22 cellular contexts compared by ENCODE assay signal in the genomic region with DNA sequence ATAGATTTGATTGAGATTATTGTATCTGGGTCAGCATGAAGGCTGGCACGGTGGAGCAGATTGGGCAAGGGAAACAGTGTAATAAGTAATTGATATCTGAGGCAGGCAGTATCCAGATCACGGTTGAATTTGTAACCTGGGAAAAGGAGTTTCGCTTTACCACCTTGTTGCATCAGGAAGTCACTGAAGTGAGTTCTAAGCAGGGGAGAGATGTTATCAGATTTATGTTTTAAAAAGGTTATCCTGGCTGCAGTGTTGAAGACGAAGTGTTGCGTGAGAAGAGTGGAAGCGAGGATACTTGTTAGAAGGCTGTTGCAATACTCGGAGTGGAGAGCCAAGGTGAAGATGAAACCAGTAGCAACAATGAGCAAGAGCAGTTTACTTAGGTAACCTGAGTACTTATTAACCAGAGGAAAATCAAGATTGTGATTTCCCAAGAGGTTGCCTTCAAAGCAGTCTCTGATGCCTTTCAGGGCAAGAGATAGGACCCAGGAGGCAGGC.
DNase-seq lines count a peak whose midpoint lies in the region; ATAC-seq, FAIRE-seq and TF ChIP-seq lines count a peak whose summit lies in the region.
"Had no signal": no experiment of that assay in that cellular context is flagged by ENCODE, and none has a peak within 500 bp of the region (broad histone marks: within the 10 kb centered on the region; RNA-seq: fewer than 3 reads in every experiment).

No MANE protein-coding gene starts in this region.

- peak overlapping the region; percentile 54; the same call in 1 of the 2 replicates for H2AFZ ChIP-seq in GM23338
- H2AFZ ChIP-seq in PC-3 (ENCODE audit: low read length): no peak overlapping the region

- intact Hi-C loops in PC-3 (cut with micrococcal nuclease): no loop called here
- intact Hi-C loops in kidney (cut with DNase I): no loop called here
- intact Hi-C loops in pancreas (cut with DNase I): no loop called here
- intact Hi-C loops in gastrocnemius medialis (cut with DNase I; ENCODE audit: low total_unique reads): no loop called here

- no peaks in the 10 kb centered on the region for H3K36me3 Mint-ChIP-seq in GM23338 (ENCODE audit: low read depth)
- H3K36me3 Mint-ChIP-seq: CD4-positive, alpha-beta memory T cell; stimulated activated effector memory CD8-positive, alpha-beta T cell treated with anti-CD3 and anti-CD28 coated beads, Interleukin-12 subunit alpha, Interleukin-12 subunit beta, amount 100 ng/mL, for 72 hours had no signal

- in situ Hi-C loops in gastrocnemius medialis (cut with MboI; ENCODE audit: low sequenced_read_pairs in 4 of 4): no loop called here

- 40 to 41% methylated on average over 7 of the region's 7 CpGs for WGBS in pancreas, 2 donors

- H3K27ac Mint-ChIP-seq in GM23338: peak overlapping the region; percentile 14; the same call in 1 of the 2 replicates
- H3K27ac Mint-ChIP-seq: activated naive CD4-positive, alpha-beta T cell treated with anti-CD3 and anti-CD28 coated beads for 36 hours; CD4-positive, alpha-beta memory T cell; stimulated activated effector memory CD8-positive, alpha-beta T cell treated with anti-CD3 and anti-CD28 coated beads, Interleukin-12 subunit alpha, Interleukin-12 subunit beta, amount 100 ng/mL, for 72 hours had no signal

- H3K4me1 Mint-ChIP-seq in GM23338: no peaks in the 10 kb centered on the region
- H3K4me1 Mint-ChIP-seq: stimulated activated effector memory CD8-positive, alpha-beta T cell treated with anti-CD3 and anti-CD28 coated beads, Interleukin-12 subunit alpha, Interleukin-12 subunit beta, amount 100 ng/mL, for 72 hours had no signal

- FAIRE-seq in kidney (lab: Jason Lieb, UNC) (no peak), pancreas (lab: Jason Lieb, UNC) (no peak)

- H3K36me3 ChIP-seq in GM23338 (ENCODE audit: insufficient read depth) (no peaks in the 10 kb centered on the region), PC-3 (ENCODE audit: low read depth, low read length) (no peaks in the 10 kb centered on the region), kidney (ENCODE audit: control insufficient read depth in 1 of 2, insufficient read depth in 2 of 2, low read length in 2 of 2) (no peaks in the 10 kb centered on the region), pancreas (no peaks in the 10 kb centered on the region), MG63 (no peaks in the 10 kb centered on the region), gastrocnemius medialis (no peaks in the 10 kb centered on the region)
- H3K36me3 ChIP-seq: neutrophil had no signal

- POLR2A ChIA-PET in PC-3 (lab: Charles Lee; ENCODE audit: unreplicated experiment): no interaction called here

- H3K9ac ChIP-seq in PC-3 (ENCODE audit: low read length) (no peak overlapping the region), kidney (ENCODE audit: low read length in 2 of 2) (no peak overlapping the region)

- BruUV-seq in PC-3 (replicated peaks; lab: Mats Ljungman, UMichigan): no TSS peak

- H3K79me2 ChIP-seq in GM23338 (replicated peaks; ENCODE audit: insufficient read depth) (no peaks in the 10 kb centered on the region), PC-3 (ENCODE audit: low read length) (no peaks in the 10 kb centered on the region)

- H4K20me1 ChIP-seq in GM23338 (replicated peaks; ENCODE audit: insufficient read depth) (no peaks in the 10 kb centered on the region), PC-3 (ENCODE audit: low read length) (no peaks in the 10 kb centered on the region)

- TF ChIP-seq CTCF in GM23338 (conservative IDR thresholded peaks at IDR 0.05; ENCODE audit: low read depth in 2 of 2) (no peak), PC-3 (conservative IDR thresholded peaks at IDR 0.05; ENCODE audit: low read depth, low read length) (no peak), kidney (IDR thresholded peaks at IDR 0.05; ENCODE audit: borderline replicate concordance, extremely low read depth, insufficient read depth) (no peak), pancreas (IDR thresholded peaks at IDR 0.05) (no peak), gastrocnemius medialis (IDR thresholded peaks at IDR 0.05 in 4 of 5, conservative IDR thresholded peaks at IDR 0.05 in 1 of 5) (no peak)

- ATAC-seq in GM23338 (no peak), PC-3 (peak; percentile 11; the same call in 1 of the 2 replicates), pancreas (peak; percentile 83 to 94 (median 93)), SK-N-SH treated with all-trans-retinoic acid at 6 μM for 48 hours (no peak), gastrocnemius medialis (no peak)
- ATAC-seq: stimulated activated effector memory CD8-positive, alpha-beta T cell treated with anti-CD3 and anti-CD28 coated beads, Interleukin-12 subunit alpha, Interleukin-12 subunit beta, amount 100 ng/mL, for 72 hours had no signal

- H3K4me1 ChIP-seq in GM23338 (ENCODE audit: insufficient read depth) (no peaks in the 10 kb centered on the region), PC-3 (ENCODE audit: insufficient read depth, low read length) (peaks cover 7% of the 10 kb centered on the region; the same call in 1 of the 2 replicates), kidney (ENCODE audit: control insufficient read depth in 1 of 2, insufficient read depth in 1 of 2, low read depth in 1 of 2, low read length in 2 of 2) (no peaks in the 10 kb centered on the region), pancreas (peaks cover 0 to 8% (median 0%) of the 10 kb centered on the region in 3 donors), gastrocnemius medialis (no peaks in the 10 kb centered on the region)

- DNase-seq in GM23338 (ENCODE audit: low spot score) (no peak), PC-3 (no peak), kidney (no peak), pancreas (peak in 2 of 6 donors; percentile 6 to 27), MG63 (no peak), inferior parietal cortex (ENCODE audit: extremely low spot score) (no peak), gastrocnemius medialis (no peak)
- DNase-seq: activated naive CD4-positive, alpha-beta T cell treated with anti-CD3 and anti-CD28 coated beads for 36 hours; aorta; CD4-positive, alpha-beta memory T cell; cerebellar nuclear complex; DND-41; effector memory CD4-positive, alpha-beta T cell; KBM-7; NCI-H187 treated with DMSO at 0.1 percent for 48 hours; NCI-H510A treated with DMSO at 0.1 percent for 48 hours; Right ventricle myocardium superior; stimulated activated CD4-positive, alpha-beta T cell treated with anti-CD3 and anti-CD28 coated beads, Interleukin-15, amount 100 ng/mL, for 24 hours; T-helper 1 cell had no signal

- H3F3A ChIP-seq in GM23338 (replicated peaks; ENCODE audit: low read depth) (no peaks in the 10 kb centered on the region), PC-3 (ENCODE audit: low read length, unreplicated experiment) (no peaks in the 10 kb centered on the region)

- no peak for TF ChIP-seq POLR2A in gastrocnemius medialis (IDR thresholded peaks at IDR 0.05)

- H3K4me2 ChIP-seq in GM23338 (no peak overlapping the region), PC-3 (ENCODE audit: low read length) (no peak overlapping the region)

- H3K9me3 ChIP-seq in PC-3 (ENCODE audit: low read length): no peaks in the 10 kb centered on the region
- H3K9me3 ChIP-seq in kidney (ENCODE audit: control insufficient read depth in 1 of 2, low read length in 2 of 2): no peaks in the 10 kb centered on the region
- no peaks in the 10 kb centered on the region for H3K9me3 ChIP-seq in pancreas
- no peaks in the 10 kb centered on the region for H3K9me3 ChIP-seq in MG63
- no peaks in the 10 kb centered on the region for H3K9me3 ChIP-seq in gastrocnemius medialis
- H3K9me3 ChIP-seq: neutrophil had no signal

- H3K9me2 ChIP-seq in GM23338 (ENCODE audit: insufficient read depth) (no peaks in the 10 kb centered on the region), PC-3 (replicated peaks; ENCODE audit: low read length) (no peaks in the 10 kb centered on the region)

- no peak overlapping the region for H3K4me3 Mint-ChIP-seq in GM23338
- H3K4me3 Mint-ChIP-seq: activated naive CD4-positive, alpha-beta T cell treated with anti-CD3 and anti-CD28 coated beads for 36 hours; stimulated activated effector memory CD8-positive, alpha-beta T cell treated with anti-CD3 and anti-CD28 coated beads, Interleukin-12 subunit alpha, Interleukin-12 subunit beta, amount 100 ng/mL, for 72 hours had no signal

- H3K27ac ChIP-seq in GM23338 (ENCODE audit: low read depth) (no peak overlapping the region), PC-3 (ENCODE audit: low read length) (no peak overlapping the region), kidney (ENCODE audit: low read depth in 2 of 2, low read length in 2 of 2) (no peak overlapping the region), pancreas (peak overlapping the region in 3 of 4 donors; percentile 2 to 74 (median 47)), gastrocnemius medialis (no peak overlapping the region)
- H3K27ac ChIP-seq: neutrophil had no signal

- no peak overlapping the region for H3K4me3 ChIP-seq in GM23338
- H3K4me3 ChIP-seq in PC-3 (ENCODE audit: low read length): no peak overlapping the region
- H3K4me3 ChIP-seq in kidney (ENCODE audit: low read length in 2 of 2): peak overlapping the region; percentile 44 to 48
- peak overlapping the region in 1 of 4 donors; percentile 2 for H3K4me3 ChIP-seq in pancreas
- no peak overlapping the region for H3K4me3 ChIP-seq in MG63
- no peak overlapping the region for H3K4me3 ChIP-seq in gastrocnemius medialis

- CTCF ChIA-PET in PC-3 (lab: Charles Lee): no interaction called here

- no peaks in the 10 kb centered on the region for H3K27me3 ChIP-seq in GM23338 (ENCODE audit: insufficient read depth)
- no peaks in the 10 kb centered on the region for H3K27me3 ChIP-seq in PC-3 (ENCODE audit: low read length)
- H3K27me3 ChIP-seq in pancreas: no peaks in the 10 kb centered on the region
- no peaks in the 10 kb centered on the region for H3K27me3 ChIP-seq in MG63
- no peaks in the 10 kb centered on the region for H3K27me3 ChIP-seq in gastrocnemius medialis
- H3K27me3 ChIP-seq: neutrophil had no signal

- no peaks in the 10 kb centered on the region for H3K9me3 Mint-ChIP-seq in GM23338
- H3K9me3 Mint-ChIP-seq: activated naive CD4-positive, alpha-beta T cell treated with anti-CD3 and anti-CD28 coated beads for 36 hours; CD4-positive, alpha-beta memory T cell; stimulated activated effector memory CD8-positive, alpha-beta T cell treated with anti-CD3 and anti-CD28 coated beads, Interleukin-12 subunit alpha, Interleukin-12 subunit beta, amount 100 ng/mL, for 72 hours had no signal

- no peaks in the 10 kb centered on the region for H3K27me3 Mint-ChIP-seq in GM23338 (ENCODE audit: insufficient read depth, low read depth, poor library complexity)

TF ChIP-seq in GM23338, 12 proteins besides CTCF, POLR2A, EP300 and RAD21 (continues in another document):
- TF ChIP-seq JUNB (IDR thresholded peaks at IDR 0.05; ENCODE audit: unreplicated experiment): no peak
- TF ChIP-seq EZH2 (IDR thresholded peaks at IDR 0.05; ENCODE audit: low read depth, unreplicated experiment): no peak
- no peak for TF ChIP-seq EZH2phosphoT487 (IDR thresholded peaks at IDR 0.05; ENCODE audit: unreplicated experiment)

TF ChIP-seq in SK-N-SH treated with all-trans-retinoic acid at 6 μM for 48 hours, 23 proteins besides CTCF, POLR2A, EP300 and RAD21 (continues in another document):
- no peak for TF ChIP-seq TCF4 (CRISPR knock-in tag; IDR thresholded peaks at IDR 0.05; ENCODE audit: borderline replicate concordance)

Comparison
In these comparisons a context has a peak if more than half of its experiments do, and no peak if none do; other contexts are left out.
1. ATAC-seq: peak in PC-3 (single experiment) and pancreas (4 of 4); none in GM23338 (single experiment), SK-N-SH treated with all-trans-retinoic acid at 6 μM for 48 hours (single experiment) and gastrocnemius medialis (0 of 2).
2. H3K27ac ChIP-seq: peak in pancreas (3 of 4); none in GM23338 (single experiment), PC-3 (single experiment), kidney (0 of 2) and gastrocnemius medialis (0 of 4).
3. H3K4me3 ChIP-seq: peak in kidney (2 of 2); none in GM23338 (single experiment), PC-3 (single experiment), MG63 (single experiment) and gastrocnemius medialis (0 of 4).